Comparison of ENCODE assay signal across 9 cellular contexts in the genomic region with DNA sequence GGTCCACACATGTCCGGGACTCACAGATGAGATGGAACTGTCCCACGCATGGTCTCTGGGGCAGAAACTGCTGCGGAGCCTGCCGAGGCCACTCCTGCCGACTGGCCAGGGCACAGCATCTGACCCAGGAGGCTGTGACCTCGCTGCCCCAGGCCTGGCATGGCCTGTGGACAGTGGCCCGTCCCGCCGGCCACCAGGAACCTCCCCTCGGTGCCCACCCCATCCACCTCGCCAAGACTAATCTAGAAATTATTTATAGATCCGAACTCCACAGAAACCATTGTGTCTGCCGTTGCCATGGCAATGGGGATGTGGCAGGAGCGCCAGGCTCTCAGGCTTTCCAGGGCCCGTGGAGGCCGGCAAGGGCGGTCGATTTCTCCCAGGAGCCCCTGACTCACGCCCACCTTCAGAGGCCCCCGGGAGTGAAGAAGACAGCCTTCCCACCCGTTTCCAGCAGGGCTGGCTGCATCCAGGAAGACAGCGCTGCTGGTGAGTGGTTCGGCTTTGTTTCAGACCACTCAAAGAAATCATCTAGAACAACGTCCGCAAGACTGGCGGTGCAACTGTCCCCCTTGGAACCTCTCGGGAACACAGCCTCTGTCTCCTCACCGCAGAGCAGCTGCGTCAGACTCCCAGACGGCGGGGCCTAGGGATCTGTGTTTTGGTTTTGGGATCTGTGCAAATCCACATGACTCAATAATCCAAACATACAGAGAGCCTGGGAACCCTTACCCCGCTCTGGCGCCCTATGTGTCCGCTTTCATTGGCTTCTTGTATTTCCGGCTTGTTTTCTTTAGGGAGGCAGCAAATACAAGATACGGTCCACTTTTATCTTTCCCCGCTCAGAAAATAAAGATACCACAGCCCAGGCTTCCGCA. TPM values are rescaled to one million over a fixed set of nuclear protein-coding genes. Genes with fewer than 3 reads are reported as not detected.
DNase-seq lines count a peak whose midpoint lies in the region; ATAC-seq and TF ChIP-seq lines count a peak whose summit lies in the region.
"Had no signal": no experiment of that assay in that cellular context is flagged by ENCODE, and none has a peak within 500 bp of the region (broad histone marks: within the 10 kb centered on the region; RNA-seq: fewer than 3 reads in every experiment).

No MANE protein-coding gene starts in this region.

- no peak for DNase-seq in GM23338 (ENCODE audit: low spot score)
- DNase-seq in amniotic stem cell (lab: John Stamatoyannopoulos, UW), result peak; percentile 54
- DNase-seq in left cardiac atrium, result peak; percentile 84
- DNase-seq in sigmoid colon, result no peak
- DNase-seq in left colon, result no peak
- no peak for DNase-seq in stimulated activated naive CD4-positive, alpha-beta T cell treated with Interleukin-2 at 50 U/mL for 16 hours (lab: John Stamatoyannopoulos, UW)
- no peak for DNase-seq in tibial nerve (ENCODE audit: low spot score in 2 of 2)
- DNase-seq in stimulated activated CD4-positive, alpha-beta T cell treated with anti-CD3 and anti-CD28 coated beads, Interleukin-1b, Interleukin-23, amount 100 ng/mL, for 48 hours, result no peak
- DNase-seq: NCI-H1105 had no signal

- H3K4me2 ChIP-seq in GM23338, result no peak overlapping the region

- TF ChIP-seq POLR2A in sigmoid colon (IDR thresholded peaks at IDR 0.05) (no peak), tibial nerve (IDR thresholded peaks at IDR 0.05) (no peak)

- H3K4me3 ChIP-seq in GM23338 (no peak overlapping the region), sigmoid colon (peak overlapping the region in 3 of 4 donors; percentile 19 to 33 (median 23)), tibial nerve (peak overlapping the region in 1 of 4 donors; percentile 6)

- no peaks in the 10 kb centered on the region for H3K79me2 ChIP-seq in GM23338 (replicated peaks; ENCODE audit: insufficient read depth)

- TF ChIP-seq EP300 in sigmoid colon (IDR thresholded peaks at IDR 0.05) (no peak), tibial nerve (IDR thresholded peaks at IDR 0.05) (no peak)

- H3K9me3 ChIP-seq in sigmoid colon, result peaks cover 0 to 6% (median 2%) of the 10 kb centered on the region in 4 donors
- peaks cover 0 to 8% (median 0%) of the 10 kb centered on the region in 4 donors for H3K9me3 ChIP-seq in tibial nerve

- peaks cover 16% of the 10 kb centered on the region for H3K36me3 Mint-ChIP-seq in GM23338 (ENCODE audit: low read depth)

- H3F3A ChIP-seq in GM23338 (replicated peaks; ENCODE audit: low read depth), result no peaks in the 10 kb centered on the region

- intact Hi-C loops in left cardiac atrium (cut with DNase I), result no loop called here
- intact Hi-C loops in sigmoid colon (cut with DNase I), result loop anchor here (10.0 kb wide), 1 partner anchor 126 kb away; no protein-coding TSS in a partner anchor
- intact Hi-C loops in left colon (cut with DNase I, micrococcal nuclease), result loop anchor here in 1 of 2 donors (10.0 kb wide), 1 partner anchor 126 kb away; no protein-coding TSS in a partner anchor

- peak overlapping the region; percentile 72 for H2AFZ ChIP-seq in GM23338

- H3K36me3 ChIP-seq in GM23338 (ENCODE audit: insufficient read depth) (no peaks in the 10 kb centered on the region), sigmoid colon (no peaks in the 10 kb centered on the region), tibial nerve (no peaks in the 10 kb centered on the region)

- TF ChIP-seq CTCF in GM23338 (conservative IDR thresholded peaks at IDR 0.05; ENCODE audit: low read depth in 2 of 2) (no peak), sigmoid colon (IDR thresholded peaks at IDR 0.05) (no peak), tibial nerve (IDR thresholded peaks at IDR 0.05) (no peak)

- no peaks in the 10 kb centered on the region for H4K20me1 ChIP-seq in GM23338 (replicated peaks; ENCODE audit: insufficient read depth)

- H3K27ac ChIP-seq in GM23338 (ENCODE audit: low read depth) (no peak overlapping the region), sigmoid colon (peak overlapping the region; percentile 34 to 78 (median 50)), tibial nerve (peak overlapping the region in 2 of 4 donors; percentile 10 to 36)

- peaks cover 6% of the 10 kb centered on the region for H3K27me3 Mint-ChIP-seq in GM23338 (ENCODE audit: insufficient read depth, low read depth, poor library complexity)

- peaks cover 8% of the 10 kb centered on the region; the same call in 1 of the 2 replicates for H3K4me1 ChIP-seq in GM23338 (ENCODE audit: insufficient read depth)
- peaks cover 0 to 26% (median 13%) of the 10 kb centered on the region in 4 donors for H3K4me1 ChIP-seq in sigmoid colon
- peaks cover 0 to 19% (median 0%) of the 10 kb centered on the region in 4 donors for H3K4me1 ChIP-seq in tibial nerve

- 56 to 66% methylated on average over 38 of the region's 38 CpGs for WGBS in sigmoid colon, 2 donors
- 24 to 42% methylated on average over 33 to 38 of the region's 38 CpGs for WGBS in tibial nerve, 2 donors

- no peak overlapping the region for H3K27ac Mint-ChIP-seq in GM23338

- no peaks in the 10 kb centered on the region for H3K27me3 ChIP-seq in GM23338 (ENCODE audit: insufficient read depth)
- peaks cover 4 to 6% (median 4%) of the 10 kb centered on the region in 3 donors for H3K27me3 ChIP-seq in sigmoid colon
- H3K27me3 ChIP-seq in tibial nerve, result peaks cover 0 to 71% of the 10 kb centered on the region in 2 donors

- H3K4me3 Mint-ChIP-seq in GM23338, result no peak overlapping the region

- H3K9me2 ChIP-seq in GM23338 (ENCODE audit: insufficient read depth), result no peaks in the 10 kb centered on the region

- ATAC-seq in GM23338, result no peak
- peak; percentile 73 to 83 for ATAC-seq in left cardiac atrium
- ATAC-seq in left colon, result no peak

- H3K4me1 Mint-ChIP-seq in GM23338, result peaks cover 31% of the 10 kb centered on the region

- peaks cover 22% of the 10 kb centered on the region for H3K9me3 Mint-ChIP-seq in GM23338

TF ChIP-seq in GM23338, 12 proteins besides CTCF, POLR2A, EP300 and RAD21 (continues in another document):
- TF ChIP-seq EZH2 (IDR thresholded peaks at IDR 0.05; ENCODE audit: low read depth, unreplicated experiment) (no peak), ZNF114 (CRISPR knock-in tag; IDR thresholded peaks at IDR 0.05) (no peak), CREB1 (CRISPR knock-in tag; IDR thresholded peaks at IDR 0.05; ENCODE audit: low read depth) (no peak), STAT1 (IDR thresholded peaks at IDR 0.05; ENCODE audit: unreplicated experiment) (no peak)

RNA-seq across cellular contexts. Expression of a gene that starts 48.4 kb away (rescaled TPM):
- 22.4 and 31.2 TPM in 2 replicates for total RNA-seq in GM23338 (2014; rRNA removed; shearing (Covaris generic))
- 6.8 and 7.6 TPM in 2 replicates for polyA plus RNA-seq in GM23338 (2016; fragmentation: Nextera tagmentation; extraction: Ambion mirVana)
- total RNA-seq in left cardiac atrium, result 10 to 100 TPM; 14.4 to 14.9 TPM
- 10 to 100 TPM; 11.4 to 23.8 (median 15.2) TPM for total RNA-seq in sigmoid colon
- polyA plus RNA-seq in sigmoid colon, result 10 to 100 TPM in 1 of 3 donors, 1 to 10 TPM in 2; 6.0 to 11.8 (median 7.2) TPM
- total RNA-seq in left colon, result 10 to 100 TPM; 30.3 to 30.7 TPM
- 10 to 100 TPM; 15.3 to 45.8 (median 25.8) TPM for total RNA-seq in tibial nerve

Comparison
In these comparisons a context has a peak if more than half of its experiments do, and no peak if none do; other contexts are left out.
1. ATAC-seq: peak in left cardiac atrium (2 of 2); none in GM23338 (single experiment) and left colon (single experiment).
2. DNase-seq: peak in amniotic stem cell (single experiment) and left cardiac atrium (single experiment); none in GM23338 (single experiment), sigmoid colon (single experiment), left colon (0 of 2), stimulated activated naive CD4-positive, alpha-beta T cell treated with Interleukin-2 at 50 U/mL for 16 hours (single experiment), tibial nerve (0 of 2) and stimulated activated CD4-positive, alpha-beta T cell treated with anti-CD3 and anti-CD28 coated beads, Interleukin-1b, Interleukin-23, amount 100 ng/mL, for 48 hours (single experiment).